Comparison of ENCODE assay signal across 17 cellular contexts in genomic region chr22:23817146-23817545, GRCh38. TPM values are rescaled to one million over a fixed set of nuclear protein-coding genes. Genes with fewer than 3 reads are reported as not detected.
DNase-seq lines count a peak whose midpoint lies in the region; ATAC-seq and TF ChIP-seq lines count a peak whose summit lies in the region.
"Had no signal": no experiment of that assay in that cellular context is flagged by ENCODE, and none has a peak within 500 bp of the region (broad histone marks: within the 10 kb centered on the region; RNA-seq: fewer than 3 reads in every experiment).

No MANE protein-coding gene starts in this region.

- no peak overlapping the region for H3K18ac ChIP-seq in mesenchymal stem cell (ENCODE audit: low read depth in 1 of 2, low read length in 2 of 2)

- H2BK12ac ChIP-seq in mesenchymal stem cell (ENCODE audit: low read length in 2 of 2) = no peak overlapping the region

- H4K8ac ChIP-seq in mesenchymal stem cell (ENCODE audit: low read length) = peak overlapping the region; percentile 6

- 88 to 96% (median 94%) methylated on average over 6 of the region's 6 CpGs for WGBS in heart left ventricle, 4 donors
- WGBS in mesenchymal stem cell = 90% methylated on average over 6 of the region's 6 CpGs
- WGBS in sigmoid colon, 2 donors = 90 to 98% methylated on average over 6 of the region's 6 CpGs

- H3K36me3 ChIP-seq in heart left ventricle (peaks cover 0 to 93% (median 74%) of the 10 kb centered on the region in 9 donors), mesenchymal stem cell (ENCODE audit: control insufficient read depth in 1 of 2, insufficient read depth in 2 of 2, low read depth in 1 of 2, low read length in 2 of 2) (peaks cover 55 to 77% of the 10 kb centered on the region in 2 experiments), A673 (ENCODE audit: insufficient read depth, low read length, poor library complexity, severe bottlenecking) (peaks cover 39% of the 10 kb centered on the region), sigmoid colon (peaks cover 11 to 83% (median 49%) of the 10 kb centered on the region in 4 donors)

- POLR2A ChIA-PET in A673 (lab: Charles Lee; ENCODE audit: low non-redundant PET) = no interaction called here

- H3K4me1 ChIP-seq in heart left ventricle (peaks cover 0 to 32% (median 9%) of the 10 kb centered on the region in 12 donors), mesenchymal stem cell (ENCODE audit: control insufficient read depth, insufficient read depth, low read depth, low read length) (peaks cover 2% of the 10 kb centered on the region), A673 (ENCODE audit: insufficient read depth, low read length, poor library complexity, severe bottlenecking) (no peaks in the 10 kb centered on the region), sigmoid colon (no peaks in the 10 kb centered on the region)

- BruUV-seq in A673 (replicated peaks; lab: Mats Ljungman, UMichigan) = no TSS peak

- no peak overlapping the region for H2BK120ac ChIP-seq in mesenchymal stem cell (ENCODE audit: low read depth, low read length)

- DNase-seq in heart left ventricle = no peak
- no peak for DNase-seq in cardiac septum (ENCODE audit: low spot score)
- peak; percentile 57 for DNase-seq in chondrocyte (ENCODE audit: low spot score)
- no peak for DNase-seq in mesenchymal stem cell
- no peak for DNase-seq in A673 (ENCODE audit: low spot score)
- DNase-seq in D341Med (ENCODE audit: low spot score) = no peak
- no peak for DNase-seq in sigmoid colon
- DNase-seq: AML-193; Calu3; CD4-positive, alpha-beta T cell; NCI-H1417; NCI-H187 treated with DMSO at 0.1 percent for 48 hours; NCI-H345; NCI-H526 treated with DMSO at 0.1 percent for 48 hours had no signal

- H3K14ac ChIP-seq in mesenchymal stem cell (ENCODE audit: low read length in 2 of 2) = no peak overlapping the region

- no peak overlapping the region for H3K4me2 ChIP-seq in mesenchymal stem cell (ENCODE audit: low read length, poor library complexity, severe bottlenecking)
- H3K4me2 ChIP-seq: GM23338 had no signal

- no peak for TF ChIP-seq POLR2A in heart left ventricle (IDR thresholded peaks at IDR 0.05)
- TF ChIP-seq POLR2A in sigmoid colon (IDR thresholded peaks at IDR 0.05) = no peak

- H3K27ac ChIP-seq in heart left ventricle = peak overlapping the region in 9 of 12 donors; percentile 18 to 93 (median 82)
- H3K27ac ChIP-seq in mesenchymal stem cell (ENCODE audit: low read length, poor library complexity, severe bottlenecking) = no peak overlapping the region
- peak overlapping the region; percentile 41 for H3K27ac ChIP-seq in temporal lobe (ENCODE audit: low read depth, low read length)
- H3K27ac ChIP-seq in A673 (ENCODE audit: low read depth, low read length, poor library complexity, severe bottlenecking) = no peak overlapping the region
- H3K27ac ChIP-seq in sigmoid colon = no peak overlapping the region
- H3K27ac ChIP-seq: HL-60 had no signal

- no peak overlapping the region for H4K91ac ChIP-seq in mesenchymal stem cell (ENCODE audit: low read length)

- no peak for TF ChIP-seq CTCF in heart left ventricle (IDR thresholded peaks at IDR 0.05)
- no peak for TF ChIP-seq CTCF in chondrocyte (IDR thresholded peaks at IDR 0.05)
- TF ChIP-seq CTCF in A673 (conservative IDR thresholded peaks at IDR 0.05; ENCODE audit: low read depth, low read length) = no peak
- TF ChIP-seq CTCF in sigmoid colon (IDR thresholded peaks at IDR 0.05) = no peak

- H2AK5ac ChIP-seq in mesenchymal stem cell (ENCODE audit: low read length, severe bottlenecking) = no peak overlapping the region

- H3K4me3 ChIP-seq in heart left ventricle = no peak overlapping the region
- H3K4me3 ChIP-seq in mesenchymal stem cell (ENCODE audit: insufficient read depth in 1 of 2, low read depth in 1 of 2, low read length in 2 of 2) = no peak overlapping the region
- H3K4me3 ChIP-seq in A673 (ENCODE audit: low read depth, low read length, poor library complexity, severe bottlenecking) = no peak overlapping the region
- no peak overlapping the region for H3K4me3 ChIP-seq in sigmoid colon
- H3K4me3 ChIP-seq: GM23338 had no signal

- no peak overlapping the region for H3K23ac ChIP-seq in mesenchymal stem cell (ENCODE audit: low read length in 2 of 2)

- TF ChIP-seq EP300 in sigmoid colon (IDR thresholded peaks at IDR 0.05) = no peak

- no peak overlapping the region for H3K9ac ChIP-seq in mesenchymal stem cell (ENCODE audit: low read length)

- H3K79me1 ChIP-seq in mesenchymal stem cell (replicated peaks; ENCODE audit: low read length, poor library complexity, severe bottlenecking) = peaks cover 19% of the 10 kb centered on the region

- peaks cover 12% of the 10 kb centered on the region for H3K4me1 Mint-ChIP-seq in chondrocyte (ENCODE audit: low read depth)

- intact Hi-C loops in heart left ventricle (cut with DNase I) (no loop called here), cardiac septum (cut with DNase I) (no loop called here), A673 (cut with micrococcal nuclease; ENCODE audit: unreplicated experiment) (no loop called here), sigmoid colon (cut with DNase I) (no loop called here)

- H2BK5ac ChIP-seq in mesenchymal stem cell (ENCODE audit: low read depth, low read length, poor library complexity, severe bottlenecking) = no peak overlapping the region

- H3K9me3 Mint-ChIP-seq in chondrocyte (ENCODE audit: low read depth) = no peaks in the 10 kb centered on the region
- H3K9me3 Mint-ChIP-seq: CD4-positive, alpha-beta T cell; GM23338 had no signal

- CTCF ChIA-PET in A673 (lab: Charles Lee) = no interaction called here

- no peak overlapping the region for H3K4ac ChIP-seq in mesenchymal stem cell (ENCODE audit: low read depth in 1 of 2, low read length in 2 of 2)

- no peaks in the 10 kb centered on the region for H3K27me3 Mint-ChIP-seq in chondrocyte (ENCODE audit: low read depth)
- H3K27me3 Mint-ChIP-seq: CD4-positive, alpha-beta T cell had no signal

- no peak overlapping the region for H2AFZ ChIP-seq in mesenchymal stem cell (ENCODE audit: low read depth, low read length)
- H2AFZ ChIP-seq: GM23338 had no signal

- peaks cover 37% of the 10 kb centered on the region for H3K36me3 Mint-ChIP-seq in chondrocyte (ENCODE audit: low read depth)

- no peaks in the 10 kb centered on the region for H3K9me3 ChIP-seq in heart left ventricle
- no peaks in the 10 kb centered on the region for H3K9me3 ChIP-seq in mesenchymal stem cell (ENCODE audit: control insufficient read depth, low read length)
- no peaks in the 10 kb centered on the region for H3K9me3 ChIP-seq in A673 (ENCODE audit: low read depth, low read length, poor library complexity, severe bottlenecking)
- H3K9me3 ChIP-seq in sigmoid colon = no peaks in the 10 kb centered on the region

- no peak overlapping the region for H3K27ac Mint-ChIP-seq in chondrocyte (ENCODE audit: unreplicated experiment)
- H3K27ac Mint-ChIP-seq: CD4-positive, alpha-beta T cell; GM23338 had no signal

- H3K27me3 ChIP-seq in heart left ventricle = no peaks in the 10 kb centered on the region
- H3K27me3 ChIP-seq in mesenchymal stem cell (ENCODE audit: control insufficient read depth in 1 of 2, insufficient read depth in 1 of 2, low read length in 2 of 2) = no peaks in the 10 kb centered on the region
- no peaks in the 10 kb centered on the region for H3K27me3 ChIP-seq in A673 (replicated peaks; ENCODE audit: insufficient read depth, low read depth, low read length, poor library complexity)
- no peaks in the 10 kb centered on the region for H3K27me3 ChIP-seq in sigmoid colon

- no peak overlapping the region for H3K4me3 Mint-ChIP-seq in chondrocyte (ENCODE audit: unreplicated experiment)
- H3K4me3 Mint-ChIP-seq: CD4-positive, alpha-beta T cell; GM23338 had no signal

- ATAC-seq in heart left ventricle = no peak
- ATAC-seq: GM23338 had no signal

- no peak overlapping the region for H2BK15ac ChIP-seq in mesenchymal stem cell (ENCODE audit: low read depth, poor library complexity, severe bottlenecking)

RNA-seq across cellular contexts. Expression of gene DERL3, which starts 21.7 kb away (rescaled TPM):
- total RNA-seq in heart left ventricle = 1 to 10 TPM in 7 of 9 donors, under 1 TPM in 2; 0.24 to 2.8 (median 1.7) TPM
- 10 to 100 TPM in 1 of 2 donors, 1 to 10 TPM in 1; 1.4 to 12.7 TPM for polyA plus RNA-seq in heart left ventricle
- total RNA-seq in cardiac septum = 2.2 TPM
- total RNA-seq in chondrocyte = 1.3 to 4.6 TPM (median 2.0 TPM) in 3 replicates
- polyA plus RNA-seq in mesenchymal stem cell (2013, experiment 1 of 2) = 0.61 TPM
- polyA plus RNA-seq in mesenchymal stem cell (2013, experiment 2 of 2) = 0.52 TPM
- 0.49 TPM for total RNA-seq in temporal lobe
- total RNA-seq in A673 (2021) = 1.5 and 2.0 TPM in 2 replicates
- total RNA-seq in sigmoid colon = under 1 TPM in 2 of 4 donors, not detected in 2; 0.28 to 0.36 TPM
- 10 to 100 TPM in 1 of 3 donors, 1 to 10 TPM in 2; 1.8 to 18.3 (median 5.1) TPM for polyA plus RNA-seq in sigmoid colon

RNA-seq across cellular contexts. Expression of gene SMARCB1, which starts 30.4 kb away (rescaled TPM):
- total RNA-seq in heart left ventricle (10 to 100 TPM; 32.8 to 54.2 (median 45.6) TPM), cardiac septum (50.4 TPM), chondrocyte (102 to 133 TPM (median 114 TPM) in 3 replicates), temporal lobe (30.0 TPM), A673 (2021) (172 and 176 TPM in 2 replicates), sigmoid colon (10 to 100 TPM; 25.0 to 85.7 (median 45.5) TPM)
- polyA plus RNA-seq in heart left ventricle (10 to 100 TPM; 30.2 to 75.3 TPM), sigmoid colon (10 to 100 TPM; 39.0 to 70.8 (median 43.9) TPM)
- polyA plus RNA-seq in mesenchymal stem cell (2013, experiment 1 of 2) = 68.2 TPM
- 67.4 TPM for polyA plus RNA-seq in mesenchymal stem cell (2013, experiment 2 of 2)

RNA-seq across cellular contexts. Expression of gene SLC2A11, which starts 40.5 kb away (rescaled TPM):
- total RNA-seq in heart left ventricle = 10 to 100 TPM; 13.0 to 31.2 (median 18.7) TPM
- 10 to 100 TPM in 1 of 2 donors, 1 to 10 TPM in 1; 8.7 to 30.4 TPM for polyA plus RNA-seq in heart left ventricle
- 19.7 TPM for total RNA-seq in cardiac septum
- 14.5 to 14.9 TPM (median 14.8 TPM) in 3 replicates for total RNA-seq in chondrocyte
- polyA plus RNA-seq in mesenchymal stem cell (2013, experiment 1 of 2) = 15.5 TPM
- polyA plus RNA-seq in mesenchymal stem cell (2013, experiment 2 of 2) = 15.6 TPM
- total RNA-seq in temporal lobe = 7.6 TPM
- total RNA-seq in A673 (2021) = 4.9 and 6.2 TPM in 2 replicates
- 10 to 100 TPM; 13.8 to 23.5 (median 16.4) TPM for total RNA-seq in sigmoid colon
- polyA plus RNA-seq in sigmoid colon = 10 to 100 TPM in 1 of 3 donors, 1 to 10 TPM in 2; 4.8 to 12.5 (median 5.5) TPM

RNA-seq across cellular contexts. Expression of gene MMP11, which starts 44.5 kb away (rescaled TPM):
- total RNA-seq in heart left ventricle = 10 to 100 TPM in 5 of 9 donors, 1 to 10 TPM in 4; 5.2 to 17.0 (median 10.4) TPM
- 10 to 100 TPM in 1 of 2 donors, 1 to 10 TPM in 1; 6.2 to 10.5 TPM for polyA plus RNA-seq in heart left ventricle
- 6.2 TPM for total RNA-seq in cardiac septum
- 68.4 to 172 TPM (median 169 TPM) in 3 replicates for total RNA-seq in chondrocyte
- 24.7 TPM for polyA plus RNA-seq in mesenchymal stem cell (2013, experiment 1 of 2)
- polyA plus RNA-seq in mesenchymal stem cell (2013, experiment 2 of 2) = 25.1 TPM
- total RNA-seq in temporal lobe = 12.8 TPM
- 5.1 and 6.8 TPM in 2 replicates for total RNA-seq in A673 (2021)
- 1 to 10 TPM; 4.6 to 9.9 (median 8.6) TPM for total RNA-seq in sigmoid colon
- 1 to 10 TPM in 1 of 3 donors, under 1 TPM in 1, not detected in 1; 0.60 to 4.4 TPM for polyA plus RNA-seq in sigmoid colon

RNA-seq across cellular contexts. Expression of gene CHCHD10, which starts 49.4 kb away (rescaled TPM):
- total RNA-seq in heart left ventricle (1,000 to 10,000 TPM in 3 of 9 donors, 100 to 1,000 TPM in 6; 374 to 1,458 (median 944) TPM), cardiac septum (1,008 TPM), chondrocyte (42.6 to 78.5 TPM (median 62.2 TPM) in 3 replicates), temporal lobe (5.4 TPM), A673 (2021) (117 and 128 TPM in 2 replicates), sigmoid colon (10 to 100 TPM in 3 of 4 donors, 1 to 10 TPM in 1; 5.7 to 51.5 (median 29.1) TPM)
- polyA plus RNA-seq in heart left ventricle (1,000 to 10,000 TPM in 1 of 2 donors, 100 to 1,000 TPM in 1; 393 to 2,069 TPM), sigmoid colon (100 to 1,000 TPM; 272 to 336 (median 286) TPM)
- 425 TPM for polyA plus RNA-seq in mesenchymal stem cell (2013, experiment 1 of 2)
- polyA plus RNA-seq in mesenchymal stem cell (2013, experiment 2 of 2) = 448 TPM

Comparison
In these comparisons a context has a peak if more than half of its experiments do, and no peak if none do; other contexts are left out.
1. H3K27ac ChIP-seq: peak in heart left ventricle (9 of 12) and temporal lobe (single experiment); none in mesenchymal stem cell (single experiment), A673 (single experiment) and sigmoid colon (0 of 4).